8 cellular contexts compared by ENCODE assay signal in the genomic region with DNA sequence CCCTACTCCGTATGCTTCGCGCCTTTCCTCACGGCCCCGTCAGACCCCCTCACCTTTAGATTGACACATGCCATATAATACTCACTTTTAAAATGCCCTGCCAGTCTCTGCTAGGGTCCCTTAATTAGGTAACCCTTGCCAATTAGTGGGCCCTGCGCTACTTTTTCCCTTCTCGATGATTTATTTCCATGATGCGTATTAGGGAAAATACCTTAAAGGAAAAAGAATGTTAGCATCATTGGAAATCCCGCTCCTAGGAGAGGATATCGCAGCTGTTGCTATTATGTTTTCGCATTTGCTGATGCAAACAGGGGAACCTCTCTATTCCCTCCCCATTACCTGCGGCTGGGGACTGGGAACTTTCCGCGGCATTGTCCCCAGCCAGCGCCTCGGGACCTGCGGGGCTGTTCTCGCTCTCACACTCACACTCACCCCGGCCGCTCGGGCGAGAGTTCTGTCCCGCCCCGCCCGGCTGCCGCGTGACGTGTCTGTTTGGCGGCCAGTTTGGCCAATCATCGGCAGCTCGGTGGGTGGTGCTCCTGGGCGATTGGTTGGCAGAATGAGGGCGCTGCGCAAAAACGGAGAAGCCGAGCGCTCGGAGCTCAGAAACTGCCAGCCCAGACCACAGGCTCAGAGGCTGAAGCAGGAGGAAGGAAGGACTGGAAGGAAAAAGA. TPM values are rescaled to one million over a fixed set of nuclear protein-coding genes. Genes with fewer than 3 reads are reported as not detected.
A peak's percentile ranks its signal among the peaks of the same experiment; 100 is the strongest.
DNase-seq lines count a peak whose midpoint lies in the region; ATAC-seq and TF ChIP-seq lines count a peak whose summit lies in the region.

A gene with protein sequence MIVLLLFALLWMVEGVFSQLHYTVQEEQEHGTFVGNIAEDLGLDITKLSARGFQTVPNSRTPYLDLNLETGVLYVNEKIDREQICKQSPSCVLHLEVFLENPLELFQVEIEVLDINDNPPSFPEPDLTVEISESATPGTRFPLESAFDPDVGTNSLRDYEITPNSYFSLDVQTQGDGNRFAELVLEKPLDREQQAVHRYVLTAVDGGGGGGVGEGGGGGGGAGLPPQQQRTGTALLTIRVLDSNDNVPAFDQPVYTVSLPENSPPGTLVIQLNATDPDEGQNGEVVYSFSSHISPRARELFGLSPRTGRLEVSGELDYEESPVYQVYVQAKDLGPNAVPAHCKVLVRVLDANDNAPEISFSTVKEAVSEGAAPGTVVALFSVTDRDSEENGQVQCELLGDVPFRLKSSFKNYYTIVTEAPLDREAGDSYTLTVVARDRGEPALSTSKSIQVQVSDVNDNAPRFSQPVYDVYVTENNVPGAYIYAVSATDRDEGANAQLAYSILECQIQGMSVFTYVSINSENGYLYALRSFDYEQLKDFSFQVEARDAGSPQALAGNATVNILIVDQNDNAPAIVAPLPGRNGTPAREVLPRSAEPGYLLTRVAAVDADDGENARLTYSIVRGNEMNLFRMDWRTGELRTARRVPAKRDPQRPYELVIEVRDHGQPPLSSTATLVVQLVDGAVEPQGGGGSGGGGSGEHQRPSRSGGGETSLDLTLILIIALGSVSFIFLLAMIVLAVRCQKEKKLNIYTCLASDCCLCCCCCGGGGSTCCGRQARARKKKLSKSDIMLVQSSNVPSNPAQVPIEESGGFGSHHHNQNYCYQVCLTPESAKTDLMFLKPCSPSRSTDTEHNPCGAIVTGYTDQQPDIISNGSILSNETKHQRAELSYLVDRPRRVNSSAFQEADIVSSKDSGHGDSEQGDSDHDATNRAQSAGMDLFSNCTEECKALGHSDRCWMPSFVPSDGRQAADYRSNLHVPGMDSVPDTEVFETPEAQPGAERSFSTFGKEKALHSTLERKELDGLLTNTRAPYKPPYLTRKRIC (plus strand): TSS at position 605 of the 674 bp plus-strand sequence. CDS start 847 bp downstream, outside the sequence.

- peaks cover 78% of the 10 kb centered on the region for H3K27me3 Mint-ChIP-seq in T-helper 2 cell treated with Interferon-gamma antibody and Interleukin-4, amounts not matched to agents 5 μg/mL and 100 μg/mL, for 36 hours (ENCODE audit: low read depth)

- H3K4me1 ChIP-seq in endocrine pancreas (ENCODE audit: control insufficient read depth, insufficient read depth, low read length) (no peaks in the 10 kb centered on the region), right lobe of liver (peaks cover 0 to 32% (median 0%) of the 10 kb centered on the region in 4 donors)

- no peak for TF ChIP-seq POLR2A in right lobe of liver (IDR thresholded peaks at IDR 0.05)

- peak; percentile 45 for ATAC-seq in GM19468 (IDR thresholded peaks at IDR 0.05; ENCODE audit: extremely low read depth, unreplicated experiment)
- peak; percentile 89 to 92 (median 92) for ATAC-seq in right lobe of liver

- H3K27me3 ChIP-seq in endocrine pancreas (ENCODE audit: control insufficient read depth, insufficient read depth, low read length) (peaks cover 42% of the 10 kb centered on the region), right lobe of liver (peaks cover 0 to 30% of the 10 kb centered on the region in 2 donors)

- H3K9me3 ChIP-seq in KOPT-K1 (ENCODE audit: insufficient read depth, low read length, poor library complexity, severe bottlenecking) (no peaks in the 10 kb centered on the region), endocrine pancreas (ENCODE audit: control insufficient read depth, low read length) (no peaks in the 10 kb centered on the region), right lobe of liver (no peaks in the 10 kb centered on the region)

- peak within 1 kb of the TSS; percentile 47 for H3K27ac Mint-ChIP-seq in T-helper 2 cell treated with Interferon-gamma antibody and Interleukin-4, amounts not matched to agents 5 μg/mL and 100 μg/mL, for 36 hours

- intact Hi-C loops in right lobe of liver (cut with DNase I): no loop called here

- H3K36me3 ChIP-seq in KOPT-K1 (ENCODE audit: insufficient read depth, low read length) (no peaks in the 10 kb centered on the region), endocrine pancreas (ENCODE audit: control insufficient read depth, insufficient read depth, low read length) (no peaks in the 10 kb centered on the region), right lobe of liver (no peaks in the 10 kb centered on the region)

- under 1% methylated on average over 32 of the region's 38 CpGs for WGBS in right lobe of liver (ENCODE audit: insufficient coverage, low coverage, low lambda C conversion rate, missing lambda C conversion rate)

- DNase-seq in C1 segment of cervical spinal cord (lab: John Stamatoyannopoulos, UW) (peak; percentile 61 to 98 (median 94)), right lobe of liver (peak; percentile 67 to 82 (median 80)), NAMALWA (ENCODE audit: low spot score) (no peak)
- peak; percentile 40 for DNase-seq in T-helper 2 cell treated with Interferon-gamma antibody and Interleukin-4, amounts not matched to agents 5 μg/mL and 100 μg/mL, for 36 hours (ENCODE audit: low spot score)
- DNase-seq in stimulated activated CD4-positive, alpha-beta T cell treated with anti-CD3 and anti-CD28 coated beads, Interleukin-4, amount 100 ng/mL, for 4 hours: peak; percentile 7 to 22

- H3K36me3 Mint-ChIP-seq in T-helper 2 cell treated with Interferon-gamma antibody and Interleukin-4, amounts not matched to agents 5 μg/mL and 100 μg/mL, for 36 hours (ENCODE audit: low read depth): peaks cover 2% of the 10 kb centered on the region

- H3K4me1 Mint-ChIP-seq in T-helper 2 cell treated with Interferon-gamma antibody and Interleukin-4, amounts not matched to agents 5 μg/mL and 100 μg/mL, for 36 hours (ENCODE audit: low read depth): peaks cover 15% of the 10 kb centered on the region

- H3K27ac ChIP-seq in KOPT-K1 (ENCODE audit: low read depth, low read length, poor library complexity, severe bottlenecking) (peak within 1 kb of the TSS; percentile 77), right lobe of liver (no peak within 1 kb of the TSS)

- peak within 1 kb of the TSS; percentile 62 for H3K4me3 ChIP-seq in endocrine pancreas (ENCODE audit: control insufficient read depth, insufficient read depth, low read length)
- H3K4me3 ChIP-seq in right lobe of liver: peak within 1 kb of the TSS in 2 of 3 donors; percentile 23 to 32

- no peak for TF ChIP-seq CTCF in right lobe of liver (IDR thresholded peaks at IDR 0.05)

- H3K9me3 Mint-ChIP-seq in T-helper 2 cell treated with Interferon-gamma antibody and Interleukin-4, amounts not matched to agents 5 μg/mL and 100 μg/mL, for 36 hours: no peaks in the 10 kb centered on the region

- no peak within 1 kb of the TSS for H3K9ac ChIP-seq in endocrine pancreas (ENCODE audit: control insufficient read depth, insufficient read depth, low read length)

- peak within 1 kb of the TSS; percentile 71 for H3K4me3 Mint-ChIP-seq in T-helper 2 cell treated with Interferon-gamma antibody and Interleukin-4, amounts not matched to agents 5 μg/mL and 100 μg/mL, for 36 hours

RNA-seq across cellular contexts. Expression of the gene that starts here (rescaled TPM):
- under 1 TPM in 3 of 6 experiments, not detected in 3; 0.05 to 0.20 (median 0.12) TPM for total RNA-seq in right lobe of liver

Comparison
In these comparisons a context has a peak if more than half of its experiments do, and no peak if none do; other contexts are left out.
1. Peak in DNase-seq, ATAC-seq and H3K4me3 ChIP-seq in right lobe of liver; RNA of the gene not detected or under 1 TPM.